22 cellular contexts compared by ENCODE assay signal in genomic region chr2:99605036-99605435, GRCh38.
DNase-seq lines count a peak whose midpoint lies in the region; ATAC-seq and TF ChIP-seq lines count a peak whose summit lies in the region.
"Had no signal": no experiment of that assay in that cellular context is flagged by ENCODE, and none has a peak within 500 bp of the region (broad histone marks: within the 10 kb centered on the region; RNA-seq: fewer than 3 reads in every experiment).

No MANE protein-coding gene starts in this region.

- H3K9ac ChIP-seq in mesenchymal stem cell (ENCODE audit: low read length) = no peak overlapping the region
- H3K9ac ChIP-seq: BLaER1 treated with 17β-estradiol and CSF1 and Interleukin-3, amounts not matched to agents 10 nM and 100 nM had no signal

- BruUV-seq in Calu3 (replicated peaks; lab: Mats Ljungman, UMichigan) = no TSS peak
- no TSS peak for BruUV-seq in A673 (replicated peaks; lab: Mats Ljungman, UMichigan)

- H3K9me3 Mint-ChIP-seq in chondrocyte (ENCODE audit: low read depth) (no peaks in the 10 kb centered on the region), Calu3 (ENCODE audit: low read depth, unreplicated experiment) (no peaks in the 10 kb centered on the region)
- peaks cover 0 to 3% of the 10 kb centered on the region in 2 donors for H3K9me3 Mint-ChIP-seq in stimulated activated naive B cell treated with anti-CD40 and anti-IgM and Interleukin-4, amounts not matched to agents 10 μg/mL and 1 μg/mL and 100 μg/mL, for 72 hours
- H3K9me3 Mint-ChIP-seq: CD8-positive, alpha-beta memory T cell had no signal

- H2BK12ac ChIP-seq in mesenchymal stem cell (ENCODE audit: low read length in 2 of 2) = no peak overlapping the region

- DNase-seq in GM04504 (ENCODE audit: low read depth) = peak; percentile 38
- DNase-seq in chondrocyte (ENCODE audit: low spot score) = no peak
- DNase-seq in mesenchymal stem cell = no peak
- DNase-seq in stimulated activated naive B cell treated with anti-CD40 and anti-IgM and Interleukin-4, amounts not matched to agents 10 μg/mL and 1 μg/mL and 100 μg/mL, for 72 hours = no peak
- DNase-seq in Calu3 = no peak
- no peak for DNase-seq in COR-L47 (lab: John Stamatoyannopoulos, UW)
- DNase-seq in A673 (ENCODE audit: low spot score) = no peak
- DNase-seq: CD8-positive, alpha-beta memory T cell; DMS79 treated with DMSO at 0.1 percent for 48 hours; GOT3; KBM-7; NCI-H1417; NCI-H187; NCI-H226; NCI-H524; NCI-H82; PC-3; RPMI8226; SIG-M5 had no signal

- H3K4me1 ChIP-seq in mesenchymal stem cell (ENCODE audit: control insufficient read depth, insufficient read depth, low read depth, low read length) (peaks cover 26% of the 10 kb centered on the region), A673 (ENCODE audit: insufficient read depth, low read length, poor library complexity, severe bottlenecking) (no peaks in the 10 kb centered on the region)
- H3K4me1 ChIP-seq: A549 had no signal

- no peak overlapping the region for H3K27ac ChIP-seq in mesenchymal stem cell (ENCODE audit: low read length, poor library complexity, severe bottlenecking)
- no peak overlapping the region for H3K27ac ChIP-seq in A673 (ENCODE audit: low read depth, low read length, poor library complexity, severe bottlenecking)
- H3K27ac ChIP-seq: A549; BLaER1 treated with 17β-estradiol and CSF1 and Interleukin-3, amounts not matched to agents 10 nM and 100 nM had no signal

- H4K91ac ChIP-seq in mesenchymal stem cell (ENCODE audit: low read length) = peak overlapping the region; percentile 14

- POLR2A ChIA-PET in A673 (lab: Charles Lee; ENCODE audit: low non-redundant PET) = no interaction called here

- no peak overlapping the region for H3K23ac ChIP-seq in mesenchymal stem cell (ENCODE audit: low read length in 2 of 2)

- H3K4me1 Mint-ChIP-seq in chondrocyte (ENCODE audit: low read depth) (peaks cover 79% of the 10 kb centered on the region), Calu3 (ENCODE audit: low read depth, unreplicated experiment) (no peaks in the 10 kb centered on the region)
- peaks cover 13 to 33% of the 10 kb centered on the region in 2 donors for H3K4me1 Mint-ChIP-seq in stimulated activated naive B cell treated with anti-CD40 and anti-IgM and Interleukin-4, amounts not matched to agents 10 μg/mL and 1 μg/mL and 100 μg/mL, for 72 hours
- H3K4me1 Mint-ChIP-seq: CD8-positive, alpha-beta memory T cell had no signal

- H3K4me2 ChIP-seq in mesenchymal stem cell (ENCODE audit: low read length, poor library complexity, severe bottlenecking) = no peak overlapping the region
- H3K4me2 ChIP-seq: A549; BLaER1 treated with 17β-estradiol and CSF1 and Interleukin-3, amounts not matched to agents 10 nM and 100 nM had no signal

- H2BK5ac ChIP-seq in mesenchymal stem cell (ENCODE audit: low read depth, low read length, poor library complexity, severe bottlenecking) = no peak overlapping the region

- no peak for ATAC-seq in stimulated activated naive B cell treated with anti-CD40 and anti-IgM and Interleukin-4, amounts not matched to agents 10 μg/mL and 1 μg/mL and 100 μg/mL, for 72 hours (replicated peaks)
- ATAC-seq: A549, PC-3, SK-N-SH treated with all-trans-retinoic acid at 6 μM for 48 hours had no signal

- H3K27ac Mint-ChIP-seq in chondrocyte (ENCODE audit: unreplicated experiment) (peak overlapping the region; percentile 12), Calu3 (ENCODE audit: unreplicated experiment) (no peak overlapping the region)
- peak overlapping the region; percentile 75 for H3K27ac Mint-ChIP-seq in stimulated activated naive B cell treated with anti-CD40 and anti-IgM and Interleukin-4, amounts not matched to agents 10 μg/mL and 1 μg/mL and 100 μg/mL, for 72 hours
- H3K27ac Mint-ChIP-seq: CD8-positive, alpha-beta memory T cell had no signal

- no peak overlapping the region for H3K14ac ChIP-seq in mesenchymal stem cell (ENCODE audit: low read length in 2 of 2)

- H3K27me3 Mint-ChIP-seq in chondrocyte (ENCODE audit: low read depth) = no peaks in the 10 kb centered on the region
- no peaks in the 10 kb centered on the region for H3K27me3 Mint-ChIP-seq in stimulated activated naive B cell treated with anti-CD40 and anti-IgM and Interleukin-4, amounts not matched to agents 10 μg/mL and 1 μg/mL and 100 μg/mL, for 72 hours
- peaks cover 73% of the 10 kb centered on the region for H3K27me3 Mint-ChIP-seq in Calu3 (ENCODE audit: unreplicated experiment)

- H3K36me3 ChIP-seq in mesenchymal stem cell (ENCODE audit: control insufficient read depth in 1 of 2, insufficient read depth in 2 of 2, low read depth in 1 of 2, low read length in 2 of 2) (no peaks in the 10 kb centered on the region), A673 (ENCODE audit: insufficient read depth, low read length, poor library complexity, severe bottlenecking) (no peaks in the 10 kb centered on the region)

- peak overlapping the region in 1 of 2 experiments; percentile 15 for H3K4ac ChIP-seq in mesenchymal stem cell (ENCODE audit: low read depth in 1 of 2, low read length in 2 of 2)

- 97% methylated on average over 6 of the region's 7 CpGs for WGBS in mesenchymal stem cell

- CTCF ChIA-PET in Calu3 (lab: Charles Lee) (no interaction called here), A673 (lab: Charles Lee) (no interaction called here)

- H3K4me3 Mint-ChIP-seq in chondrocyte (ENCODE audit: unreplicated experiment) (no peak overlapping the region), Calu3 (ENCODE audit: low read depth, unreplicated experiment) (no peak overlapping the region)
- H3K4me3 Mint-ChIP-seq in stimulated activated naive B cell treated with anti-CD40 and anti-IgM and Interleukin-4, amounts not matched to agents 10 μg/mL and 1 μg/mL and 100 μg/mL, for 72 hours = no peak overlapping the region
- H3K4me3 Mint-ChIP-seq: CD8-positive, alpha-beta memory T cell had no signal

- H3K4me3 ChIP-seq in mesenchymal stem cell (ENCODE audit: insufficient read depth in 1 of 2, low read depth in 1 of 2, low read length in 2 of 2) (no peak overlapping the region), A673 (ENCODE audit: low read depth, low read length, poor library complexity, severe bottlenecking) (no peak overlapping the region)
- H3K4me3 ChIP-seq: A549; BLaER1 treated with 17β-estradiol and CSF1 and Interleukin-3, amounts not matched to agents 10 nM and 100 nM had no signal

- no peak overlapping the region for H3K18ac ChIP-seq in mesenchymal stem cell (ENCODE audit: low read depth in 1 of 2, low read length in 2 of 2)

- intact Hi-C loops in Calu3 (cut with micrococcal nuclease; ENCODE audit: unreplicated experiment) (no loop called here), A673 (cut with micrococcal nuclease; ENCODE audit: unreplicated experiment) (no loop called here)

- H2BK15ac ChIP-seq in mesenchymal stem cell (ENCODE audit: low read depth, poor library complexity, severe bottlenecking) = no peak overlapping the region

- H3K36me3 Mint-ChIP-seq in chondrocyte (ENCODE audit: low read depth) (peaks cover 4% of the 10 kb centered on the region), Calu3 (ENCODE audit: insufficient read depth, unreplicated experiment) (no peaks in the 10 kb centered on the region)
- peaks cover 3 to 18% of the 10 kb centered on the region in 2 donors for H3K36me3 Mint-ChIP-seq in stimulated activated naive B cell treated with anti-CD40 and anti-IgM and Interleukin-4, amounts not matched to agents 10 μg/mL and 1 μg/mL and 100 μg/mL, for 72 hours
- H3K36me3 Mint-ChIP-seq: CD8-positive, alpha-beta memory T cell had no signal

- no peak overlapping the region for H2BK120ac ChIP-seq in mesenchymal stem cell (ENCODE audit: low read depth, low read length)

- H3K9me3 ChIP-seq in mesenchymal stem cell (ENCODE audit: control insufficient read depth, low read length) (no peaks in the 10 kb centered on the region), A673 (ENCODE audit: low read depth, low read length, poor library complexity, severe bottlenecking) (no peaks in the 10 kb centered on the region)
- H3K9me3 ChIP-seq: A549; BLaER1 treated with 17β-estradiol and CSF1 and Interleukin-3, amounts not matched to agents 10 nM and 100 nM had no signal

- TF ChIP-seq CTCF in chondrocyte (IDR thresholded peaks at IDR 0.05) = no peak
- TF ChIP-seq CTCF in Calu3 (IDR thresholded peaks at IDR 0.05; ENCODE audit: unreplicated experiment) = no peak
- TF ChIP-seq CTCF in A673 (conservative IDR thresholded peaks at IDR 0.05; ENCODE audit: low read depth, low read length) = no peak

- peaks cover 7% of the 10 kb centered on the region for H3K79me1 ChIP-seq in mesenchymal stem cell (replicated peaks; ENCODE audit: low read length, poor library complexity, severe bottlenecking)

- H4K8ac ChIP-seq in mesenchymal stem cell (ENCODE audit: low read length) = no peak overlapping the region

- peaks cover 0 to 42% of the 10 kb centered on the region in 2 experiments for H3K27me3 ChIP-seq in mesenchymal stem cell (ENCODE audit: control insufficient read depth in 1 of 2, insufficient read depth in 1 of 2, low read length in 2 of 2)
- H3K27me3 ChIP-seq in A673 (replicated peaks; ENCODE audit: insufficient read depth, low read depth, low read length, poor library complexity) = peaks cover 51% of the 10 kb centered on the region
- H3K27me3 ChIP-seq: BLaER1 treated with 17β-estradiol and CSF1 and Interleukin-3, amounts not matched to agents 10 nM and 100 nM had no signal

- no peak overlapping the region for H2AFZ ChIP-seq in mesenchymal stem cell (ENCODE audit: low read depth, low read length)

- H2AK5ac ChIP-seq in mesenchymal stem cell (ENCODE audit: low read length, severe bottlenecking) = peak overlapping the region; percentile 90
